8 cellular contexts compared by ENCODE assay signal in the genomic region with DNA sequence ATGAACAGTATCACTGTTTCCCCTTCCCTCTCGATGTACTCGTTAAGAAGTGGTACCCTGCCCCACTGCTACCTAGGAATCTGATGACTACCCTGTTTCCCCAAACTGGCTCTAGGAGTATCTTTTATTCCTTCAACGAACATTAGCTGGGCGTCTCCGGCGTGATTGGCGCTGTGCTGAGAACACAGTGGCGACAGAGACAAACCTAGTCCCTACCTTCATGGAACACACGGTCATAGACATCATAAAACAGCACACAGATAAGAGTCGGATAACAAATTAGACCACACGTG. TPM values are rescaled to one million over a fixed set of nuclear protein-coding genes. Genes with fewer than 3 reads are reported as not detected.
DNase-seq lines count a peak whose midpoint lies in the region; ATAC-seq and TF ChIP-seq lines count a peak whose summit lies in the region.

No MANE protein-coding gene starts in this region.

- H3K4me1 Mint-ChIP-seq in T-cell, result peaks cover 23 to 43% (median 33%) of the 10 kb centered on the region in 3 donors

- H3K4me3 ChIP-seq in GM06990 (replicated peaks; ENCODE audit: low read depth, low read length), result peak overlapping the region; percentile 80
- peak overlapping the region; percentile 96 for H3K4me3 ChIP-seq in fibroblast of the aortic adventitia (ENCODE audit: low read depth, low read length)
- H3K4me3 ChIP-seq in psoas muscle, result peak overlapping the region; percentile 92

- intact Hi-C loops in psoas muscle (cut with DNase I), result no loop called here

- ATAC-seq in T-cell (replicated peaks in 1 of 4) (no peak), psoas muscle (peak in 2 of 4 donors; percentile 3 to 15), GM19467 (IDR thresholded peaks at IDR 0.05; ENCODE audit: unreplicated experiment) (no peak)

- peak overlapping the region; percentile 70 to 91 for H3K27ac Mint-ChIP-seq in T-cell

- H3K27me3 Mint-ChIP-seq in T-cell, result peaks cover 15 to 18% of the 10 kb centered on the region in 2 donors

- POLR2A ChIA-PET in T-cell (lab: Charles Lee), result no interaction called here

- H3K9me3 Mint-ChIP-seq in T-cell, result no peaks in the 10 kb centered on the region

- peaks cover 3% of the 10 kb centered on the region for H3K27me3 ChIP-seq in GM06990 (replicated peaks; ENCODE audit: control insufficient read depth, insufficient read depth, low read length)
- H3K27me3 ChIP-seq in psoas muscle (ENCODE audit: insufficient read depth in 3 of 3, low read length in 2 of 3), result peaks cover 0 to 8% (median 0%) of the 10 kb centered on the region in 3 donors

- CTCF ChIA-PET in T-cell (lab: Charles Lee), result no interaction called here

- 0 to 1% (median 0%) methylated on average over 11 of the region's 11 CpGs for WGBS in psoas muscle, 3 donors

- peak overlapping the region; percentile 87 for H3K27ac ChIP-seq in psoas muscle

- DNase-seq in GM06990 (ENCODE audit: extremely low read depth, insufficient read length) (no peak), T-cell (no peak), fibroblast of the aortic adventitia (ENCODE audit: low read depth) (no peak), psoas muscle (no peak), NCI-H1048 (lab: John Stamatoyannopoulos, UW) (no peak), HCEC 1CT (no peak), GM19240 (ENCODE audit: insufficient read length, low spot score) (no peak)

- H3K36me3 ChIP-seq in GM06990 (ENCODE audit: control insufficient read depth, insufficient read depth, low read length), result peaks cover 5% of the 10 kb centered on the region
- peaks cover 0 to 25% of the 10 kb centered on the region in 2 donors for H3K36me3 ChIP-seq in psoas muscle (ENCODE audit: insufficient read depth in 1 of 2, low read depth in 1 of 2)

- H3K36me3 Mint-ChIP-seq in T-cell, result peaks cover 8% of the 10 kb centered on the region

- H3K4me3 Mint-ChIP-seq in T-cell, result peak overlapping the region; percentile 92 to 99 (median 95)

- no peaks in the 10 kb centered on the region for H3K9me3 ChIP-seq in psoas muscle

- TF ChIP-seq CTCF in GM06990 (IDR thresholded peaks at IDR 0.05; ENCODE audit: insufficient read depth, low read length, poor library complexity, severe bottlenecking) (no peak), fibroblast of the aortic adventitia (IDR thresholded peaks at IDR 0.05; ENCODE audit: insufficient read depth, low read length) (no peak), psoas muscle (IDR thresholded peaks at IDR 0.05) (no peak)

- peaks cover 5% of the 10 kb centered on the region for H3K4me1 ChIP-seq in psoas muscle

RNA-seq across cellular contexts. Expression of gene SYMPK, which starts 0.7 kb away (rescaled TPM):
- total RNA-seq in T-cell (100 to 1,000 TPM in 1 of 5 donors, 10 to 100 TPM in 4; 89.7 to 102 (median 94.7) TPM), fibroblast of the aortic adventitia (ENCODE audit: low replicate concordance) (21.3 and 38.1 TPM in 2 replicates), psoas muscle (10 to 100 TPM; 47.6 to 80.3 (median 56.8) TPM)
- 10 to 100 TPM; 27.6 to 37.3 (median 36.6) TPM for polyA plus RNA-seq in psoas muscle

RNA-seq across cellular contexts. Expression of gene FOXA3, which starts 1.9 kb away (rescaled TPM):
- total RNA-seq in T-cell (under 1 TPM in 1 of 5 donors, not detected in 4; 0.16 TPM), fibroblast of the aortic adventitia (ENCODE audit: low replicate concordance) (not detected in 2 replicates), psoas muscle (not detected)
- polyA plus RNA-seq in psoas muscle, result under 1 TPM; 0.05 to 0.35 (median 0.23) TPM

RNA-seq across cellular contexts. Expression of gene IRF2BP1, which starts 23.7 kb away (rescaled TPM):
- total RNA-seq in T-cell, result 10 to 100 TPM; 22.7 to 42.3 (median 38.0) TPM
- total RNA-seq in fibroblast of the aortic adventitia (ENCODE audit: low replicate concordance), result 21.3 and 25.7 TPM in 2 replicates
- 10 to 100 TPM; 16.2 to 25.4 (median 21.1) TPM for total RNA-seq in psoas muscle
- 10 to 100 TPM; 12.6 to 17.6 (median 14.2) TPM for polyA plus RNA-seq in psoas muscle

RNA-seq across cellular contexts. Expression of gene MYPOP, which starts 40.2 kb away (rescaled TPM):
- total RNA-seq in T-cell (10 to 100 TPM in 3 of 5 donors, 1 to 10 TPM in 2; 7.3 to 17.5 (median 16.9) TPM), fibroblast of the aortic adventitia (ENCODE audit: low replicate concordance) (0.33 and 2.4 TPM in 2 replicates), psoas muscle (10 to 100 TPM; 11.3 to 14.8 (median 13.1) TPM)
- 10 to 100 TPM; 10.6 to 20.7 (median 11.0) TPM for polyA plus RNA-seq in psoas muscle

RNA-seq across cellular contexts. Expression of gene RSPH6A, which starts 47.1 kb away (rescaled TPM):
- under 1 TPM; 0.20 to 0.47 (median 0.38) TPM for total RNA-seq in T-cell
- total RNA-seq in fibroblast of the aortic adventitia (ENCODE audit: low replicate concordance), result 0.18 TPM in 1 of 2 replicates, not detected in the other
- total RNA-seq in psoas muscle, result under 1 TPM in 2 of 4 donors, not detected in 2; 0.12 to 0.15 TPM
- under 1 TPM in 2 of 3 donors, not detected in 1; 0.03 to 0.05 TPM for polyA plus RNA-seq in psoas muscle
